Comparison of ENCODE assay signal across 11 cellular contexts in genomic region chr10:83542774-83543291, GRCh38.
A peak's percentile ranks its signal among the peaks of the same experiment; 100 is the strongest.
DNase-seq lines count a peak whose midpoint lies in the region; ATAC-seq, FAIRE-seq and TF ChIP-seq lines count a peak whose summit lies in the region.
"Had no signal": no experiment of that assay in that cellular context is flagged by ENCODE, and none has a peak within 500 bp of the region (broad histone marks: within the 10 kb centered on the region; RNA-seq: fewer than 3 reads in every experiment).

No MANE protein-coding gene starts in this region.

- H2AK5ac ChIP-seq in neuronal stem cell (ENCODE audit: low read depth, low read length) = no peak overlapping the region

- ATAC-seq in GM19023 (IDR thresholded peaks at IDR 0.05; ENCODE audit: unreplicated experiment) = peak; percentile 61
- peak; percentile 52 for ATAC-seq in HG02852 (IDR thresholded peaks at IDR 0.05; ENCODE audit: unreplicated experiment)

- H3K27ac ChIP-seq in neuronal stem cell (replicated peaks; ENCODE audit: low read length) (no peak overlapping the region), kidney (ENCODE audit: low read depth in 2 of 2, low read length in 2 of 2) (no peak overlapping the region)
- H3K27ac ChIP-seq: KMS-11, thoracic aorta had no signal

- peak overlapping the region; percentile 40 for H3K18ac ChIP-seq in neuronal stem cell (ENCODE audit: low read length)

- no peak overlapping the region for H3K23ac ChIP-seq in neuronal stem cell (ENCODE audit: low read depth, low read length, poor library complexity)

- H3K4me1 ChIP-seq in neuronal stem cell (ENCODE audit: control insufficient read depth in 2 of 2, insufficient read depth in 1 of 2, low read depth in 1 of 2, low read length in 2 of 2) (peaks cover 13 to 31% of the 10 kb centered on the region in 2 donors), kidney (ENCODE audit: control insufficient read depth in 1 of 2, insufficient read depth in 1 of 2, low read depth in 1 of 2, low read length in 2 of 2) (peaks cover 0 to 5% of the 10 kb centered on the region in 2 donors)

- H4K91ac ChIP-seq in neuronal stem cell (ENCODE audit: low read depth, low read length, poor library complexity) = no peak overlapping the region

- no peaks in the 10 kb centered on the region for H3K27me3 ChIP-seq in neuronal stem cell (ENCODE audit: control insufficient read depth in 3 of 3, insufficient read depth in 3 of 3, low read depth in 1 of 3, low read length in 3 of 3)

- no peak for TF ChIP-seq CTCF in kidney (IDR thresholded peaks at IDR 0.05; ENCODE audit: borderline replicate concordance, extremely low read depth, insufficient read depth)

- H3K9me3 ChIP-seq in neuronal stem cell (replicated peaks in 1 of 2; ENCODE audit: control insufficient read depth in 2 of 2, insufficient read depth in 1 of 2, low read depth in 1 of 2, low read length in 2 of 2) = no peaks in the 10 kb centered on the region
- no peaks in the 10 kb centered on the region for H3K9me3 ChIP-seq in kidney (ENCODE audit: control insufficient read depth in 1 of 2, low read length in 2 of 2)
- H3K9me3 ChIP-seq: thoracic aorta had no signal

- no peak overlapping the region for H2BK15ac ChIP-seq in neuronal stem cell (ENCODE audit: low read length)

- no peak for FAIRE-seq in kidney (lab: Jason Lieb, UNC)

- no CpG with 5 or more reads among the region's 2 CpGs for WGBS in neuronal stem cell (ENCODE audit: extremely low coverage in 2 of 2, insufficient read length in 2 of 2, insufficient replicate concordance in 1 of 2), 2 donors

- H3K4me3 ChIP-seq in neuronal stem cell (ENCODE audit: low read length in 2 of 2) (no peak overlapping the region), kidney (ENCODE audit: low read length in 2 of 2) (no peak overlapping the region)
- H3K4me3 ChIP-seq: thoracic aorta had no signal

- H3K9ac ChIP-seq in neuronal stem cell (ENCODE audit: low read depth, low read length, poor library complexity) (no peak overlapping the region), kidney (ENCODE audit: low read length in 2 of 2) (no peak overlapping the region)
- H3K9ac ChIP-seq: KMS-11 had no signal

- H3K36me3 ChIP-seq in neuronal stem cell (replicated peaks in 1 of 2; ENCODE audit: control insufficient read depth in 2 of 2, insufficient read depth in 2 of 2, low read length in 2 of 2) = no peaks in the 10 kb centered on the region
- H3K36me3 ChIP-seq in kidney (ENCODE audit: control insufficient read depth in 1 of 2, insufficient read depth in 2 of 2, low read length in 2 of 2) = no peaks in the 10 kb centered on the region
- H3K36me3 ChIP-seq: thoracic aorta had no signal

- intact Hi-C loops in kidney (cut with DNase I) = no loop called here

- H3K14ac ChIP-seq in neuronal stem cell (ENCODE audit: low read length) = no peak overlapping the region

- H2BK120ac ChIP-seq in neuronal stem cell (ENCODE audit: low read depth, low read length) = no peak overlapping the region

- H3K4me2 ChIP-seq in neuronal stem cell (ENCODE audit: insufficient read depth, low read length, poor library complexity, severe bottlenecking) = no peak overlapping the region
- H3K4me2 ChIP-seq: KMS-11 had no signal

- H3K79me1 ChIP-seq in neuronal stem cell (ENCODE audit: low read depth, low read length) = no peaks in the 10 kb centered on the region

- DNase-seq in SW480 (ENCODE audit: low spot score) (peak; percentile 87), neuronal stem cell (ENCODE audit: low spot score) (no peak), NCI-H187 treated with DMSO at 0.1 percent for 48 hours (lab: John Stamatoyannopoulos, UW) (no peak), kidney (no peak), ureter (ENCODE audit: low spot score) (no peak)
- no peak for DNase-seq in activated naive CD4-positive, alpha-beta T cell treated with Interleukin-2 at 50 U/mL for 16 hours
- DNase-seq: activated naive CD4-positive, alpha-beta T cell treated with anti-CD3 and anti-CD28 coated beads, Interleukin-2, amount 10 ng/mL, durations not matched to agents 7 days and 5 days had no signal

- H3K4ac ChIP-seq in neuronal stem cell (ENCODE audit: low read length) = no peak overlapping the region

- H2AFZ ChIP-seq in neuronal stem cell (ENCODE audit: low read length) = peak overlapping the region; percentile 80

- no peak overlapping the region for H4K8ac ChIP-seq in neuronal stem cell (ENCODE audit: low read depth, low read length)

- no peak overlapping the region for H2BK5ac ChIP-seq in neuronal stem cell (ENCODE audit: low read length)

- H2BK12ac ChIP-seq in neuronal stem cell (ENCODE audit: low read length) = no peak overlapping the region
